In the genomic region with DNA sequence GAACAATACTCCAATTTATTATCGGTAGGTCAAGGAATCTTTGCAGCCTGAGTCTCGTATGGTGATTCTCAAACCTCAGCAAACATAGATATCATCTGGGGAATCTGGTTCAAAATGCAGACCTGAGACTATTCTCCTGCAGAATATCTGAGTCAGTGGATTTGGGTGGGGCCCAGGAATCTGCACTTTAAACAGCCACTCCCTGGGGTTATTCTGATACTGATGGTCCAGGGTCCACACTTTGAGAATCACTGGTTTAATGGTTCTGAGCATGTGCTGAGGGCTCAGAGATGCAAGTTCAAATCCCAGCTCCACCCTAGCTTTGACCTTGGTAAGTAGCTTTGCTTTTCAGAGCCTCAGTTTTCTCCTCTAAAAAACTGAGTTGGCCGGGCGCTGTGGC, we compare ENCODE assay signal across 32 cellular contexts.
"Had no signal": no experiment of that assay in that cellular context is flagged by ENCODE, and none has a peak within 500 bp of the region (broad histone marks: within the 10 kb centered on the region; RNA-seq: fewer than 3 reads in every experiment).

No MANE protein-coding gene starts in this region.

- H3K4me3 ChIP-seq: adrenal gland, ascending aorta, breast epithelium, cardiac muscle cell, coronary artery, dorsolateral prefrontal cortex had no signal

- DNase-seq: activated B cell treated with CpG ODN at 0.5 μM for 24 hours; activated CD4-positive, alpha-beta memory T cell treated with anti-CD3 and anti-CD28 coated beads for 36 hours; activated CD4-positive, alpha-beta T cell treated with anti-CD3 and anti-CD28 coated beads for 36 hours; activated CD4-positive, alpha-beta T cell treated with anti-CD3 and anti-CD28 coated beads, Interleukin-2, amount 10 ng/mL, durations not matched to agents 24 days and 14 days; activated CD4-positive, CD25-positive, alpha-beta regulatory T cell treated with anti-CD3 and anti-CD28 coated beads, Interleukin-2, amount 50 U/mL, for 72 hours; activated CD8-positive, alpha-beta memory T cell treated with anti-CD3 and anti-CD28 coated beads, Interleukin-2, amount 10 ng/mL, durations not matched to agents 7 days and 5 days; activated CD8-positive, alpha-beta memory T cell treated with anti-CD3 and anti-CD28 coated beads, Interleukin-2, amount 50 U/mL, for 4 hours; activated CD8-positive, alpha-beta T cell treated with anti-CD3 and anti-CD28 coated beads, Interleukin-2, amount 10 ng/mL, durations not matched to agents 7 days and 5 days; activated effector memory CD4-positive, alpha-beta T cell treated with anti-CD3 and anti-CD28 coated beads, Interleukin-2, amount 50 U/mL, for 16 hours; activated naive CD4-positive, alpha-beta T cell treated with anti-CD3 and anti-CD28 coated beads for 36 hours; activated naive CD8-positive, alpha-beta T cell treated with anti-CD3 and anti-CD28 coated beads for 36 hours; activated naive CD8-positive, alpha-beta T cell treated with anti-CD3 and anti-CD28 coated beads, Interleukin-2, amount 50 U/mL, for 24 hours; activated T-cell treated with anti-CD3 and anti-CD28 coated beads, Interleukin-2, amount 50 U/mL, for 1 hour; activated T-cell treated with anti-CD3 and anti-CD28 coated beads, Interleukin-2, amount 50 U/mL, for 48 hours; adrenal gland; central memory CD4-positive, alpha-beta T cell; cerebellar nuclear complex; dorsolateral prefrontal cortex; effector memory CD4-positive, alpha-beta T cell; endodermal cell; foreskin fibroblast; head of caudate nucleus; T-helper 1 cell; T-helper 17 cell; T1000; WERI-Rb-1 had no signal

- H3K9me3 ChIP-seq: adrenal gland, ascending aorta, breast epithelium had no signal

- H3K4me1 ChIP-seq: adrenal gland, ascending aorta, breast epithelium had no signal

- H3K36me3 ChIP-seq: adrenal gland, breast epithelium had no signal

- H3K27me3 ChIP-seq: adrenal gland, ascending aorta, breast epithelium, cardiac muscle cell, dorsolateral prefrontal cortex had no signal

- H3K27ac ChIP-seq: adrenal gland, ascending aorta, breast epithelium, cardiac muscle cell, coronary artery, dorsolateral prefrontal cortex, WERI-Rb-1 had no signal

- FAIRE-seq: frontal cortex had no signal

- ATAC-seq: activated CD4-positive, alpha-beta T cell treated with anti-CD3 and anti-CD28 coated beads for 36 hours; activated CD8-positive, alpha-beta memory T cell treated with anti-CD3 and anti-CD28 coated beads, Interleukin-2, amount 10 ng/mL, durations not matched to agents 7 days and 5 days; activated CD8-positive, alpha-beta T cell treated with anti-CD3 and anti-CD28 coated beads, Interleukin-2, amount 10 ng/mL, durations not matched to agents 7 days and 5 days; activated naive CD8-positive, alpha-beta T cell treated with anti-CD3 and anti-CD28 coated beads, Interleukin-2, amount 50 U/mL, for 24 hours; esophagus mucosa; T-helper 17 cell had no signal
